In genomic region chr14:36553650-36554260, GRCh38 we compare ENCODE assay signal across 8 cellular contexts. TPM values are rescaled to one million over a fixed set of nuclear protein-coding genes. Genes with fewer than 3 reads are reported as not detected.
DNase-seq lines count a peak whose midpoint lies in the region; ATAC-seq, FAIRE-seq and TF ChIP-seq lines count a peak whose summit lies in the region.

No MANE protein-coding gene starts in this region.

- H3K79me2 ChIP-seq in PC-3 (ENCODE audit: low read length) (no peaks in the 10 kb centered on the region), endothelial cell of umbilical vein (ENCODE audit: control insufficient read depth, insufficient read depth, low read length) (no peaks in the 10 kb centered on the region)

- H2BK5ac ChIP-seq in neuronal stem cell (ENCODE audit: low read length): no peak overlapping the region

- dilution Hi-C loops in endothelial cell of umbilical vein (cut with MboI; ENCODE audit: extremely low pct_ligation_motif_present, low sequenced_read_pairs): no loop called here

- H3K18ac ChIP-seq in neuronal stem cell (ENCODE audit: low read length): no peak overlapping the region

- intact Hi-C loops in PC-3 (cut with micrococcal nuclease): loop anchor here (1.0 kb wide), 2 partner anchors 52 to 597 kb away; no protein-coding TSS in a partner anchor
- intact Hi-C loops in endothelial cell of umbilical vein (cut with micrococcal nuclease): loop anchor here (1.0 to 2.0 kb wide), 4 partner anchors 52 to 679 kb away; no protein-coding TSS in a partner anchor
- intact Hi-C loops in lower leg skin (cut with DNase I; ENCODE audit: low total_unique reads): no loop called here

- POLR2A ChIA-PET in PC-3 (lab: Charles Lee; ENCODE audit: unreplicated experiment): no interaction called here
- POLR2A ChIA-PET in endothelial cell of umbilical vein (lab: Charles Lee): interaction anchor here (0.7 kb wide), 1 partner anchor 501 kb away, joined by 5 read pairs; no protein-coding TSS in a partner anchor

- no peaks in the 10 kb centered on the region for H3F3A ChIP-seq in PC-3 (ENCODE audit: low read length, unreplicated experiment)

- peak; percentile 53 for DNase-seq in AG08396 (ENCODE audit: low spot score)
- DNase-seq in GM13977 (ENCODE audit: low spot score): peak; percentile 41
- DNase-seq in PC-3: peak; percentile 72
- peak; percentile 49 for DNase-seq in endothelial cell of umbilical vein (ENCODE audit: low read depth, low spot score)
- peak; percentile 24 for DNase-seq in neuronal stem cell (ENCODE audit: low spot score)
- no peak for DNase-seq in lower leg skin (ENCODE audit: low spot score in 2 of 2)

- no peak overlapping the region for H2BK120ac ChIP-seq in neuronal stem cell (ENCODE audit: low read depth, low read length)

- H2BK12ac ChIP-seq in neuronal stem cell (ENCODE audit: low read length): no peak overlapping the region

- H3K4ac ChIP-seq in neuronal stem cell (ENCODE audit: low read length): no peak overlapping the region

- H4K91ac ChIP-seq in neuronal stem cell (ENCODE audit: low read depth, low read length, poor library complexity): no peak overlapping the region

- H3K79me1 ChIP-seq in neuronal stem cell (ENCODE audit: low read depth, low read length): no peaks in the 10 kb centered on the region

- no CpG with 5 or more reads among the region's 4 CpGs for WGBS in neuronal stem cell (ENCODE audit: extremely low coverage in 2 of 2, insufficient read length in 2 of 2, insufficient replicate concordance in 1 of 2), 2 donors
- 35 to 36% methylated on average over 4 of the region's 4 CpGs for WGBS in lower leg skin, 2 donors

- no peaks in the 10 kb centered on the region for H3K9me3 ChIP-seq in PC-3 (ENCODE audit: low read length)
- H3K9me3 ChIP-seq in endothelial cell of umbilical vein (replicated peaks; ENCODE audit: control insufficient read depth, insufficient read depth, low read length): no peaks in the 10 kb centered on the region
- no peaks in the 10 kb centered on the region for H3K9me3 ChIP-seq in neuronal stem cell (replicated peaks in 1 of 2; ENCODE audit: control insufficient read depth in 2 of 2, insufficient read depth in 1 of 2, low read depth in 1 of 2, low read length in 2 of 2)

- H4K20me1 ChIP-seq in PC-3 (ENCODE audit: low read length) (no peaks in the 10 kb centered on the region), endothelial cell of umbilical vein (replicated peaks; ENCODE audit: control insufficient read depth, extremely low read depth, insufficient read depth, low read length) (no peaks in the 10 kb centered on the region)

- no peak overlapping the region for H3K23ac ChIP-seq in neuronal stem cell (ENCODE audit: low read depth, low read length, poor library complexity)

- CTCF ChIA-PET in PC-3 (lab: Charles Lee): interaction anchor here (0.5 to 3.3 kb wide), 24 partner anchors 18 to 1607 kb away, joined by 3 to 100 read pairs (median 5); partner anchors contain the start of gene MBIP
- CTCF ChIA-PET in endothelial cell of umbilical vein (lab: Charles Lee): interaction anchor here (0.6 to 6.0 kb wide), 63 partner anchors 9 to 1319 kb away, joined by 3 to 149 read pairs (median 3); no protein-coding TSS in a partner anchor

- H2BK15ac ChIP-seq in neuronal stem cell (ENCODE audit: low read length): no peak overlapping the region

- no TSS peak for BruUV-seq in PC-3 (replicated peaks; lab: Mats Ljungman, UMichigan)
- BruUV-seq in endothelial cell of umbilical vein (replicated peaks; lab: Mats Ljungman, UMichigan): no TSS peak

- no peak overlapping the region for H4K8ac ChIP-seq in neuronal stem cell (ENCODE audit: low read depth, low read length)

- H2AFZ ChIP-seq in PC-3 (ENCODE audit: low read length): peak overlapping the region; percentile 16; the same call in 1 of the 2 replicates
- no peak overlapping the region for H2AFZ ChIP-seq in endothelial cell of umbilical vein (ENCODE audit: low read depth, low read length)
- no peak overlapping the region for H2AFZ ChIP-seq in neuronal stem cell (ENCODE audit: low read length)

- peak; percentile 75 for ATAC-seq in PC-3
- ATAC-seq in HG03095 (IDR thresholded peaks at IDR 0.05; ENCODE audit: unreplicated experiment): no peak

- H3K27ac ChIP-seq in PC-3 (ENCODE audit: low read length): no peak overlapping the region
- H3K27ac ChIP-seq in endothelial cell of umbilical vein (ENCODE audit: insufficient read depth, low read depth, low read length): no peak overlapping the region
- H3K27ac ChIP-seq in neuronal stem cell (replicated peaks; ENCODE audit: low read length): no peak overlapping the region

- H3K27me3 ChIP-seq in PC-3 (ENCODE audit: low read length) (peaks cover 13% of the 10 kb centered on the region), endothelial cell of umbilical vein (ENCODE audit: control insufficient read depth in 2 of 2, insufficient read depth in 2 of 2, low read length in 2 of 2) (peaks cover 3 to 6% of the 10 kb centered on the region in 2 experiments), neuronal stem cell (ENCODE audit: control insufficient read depth in 3 of 3, insufficient read depth in 3 of 3, low read depth in 1 of 3, low read length in 3 of 3) (peaks cover 0 to 33% (median 0%) of the 10 kb centered on the region in 3 experiments)

- TF ChIP-seq POLR2A in endothelial cell of umbilical vein (IDR thresholded peaks at IDR 0.05; ENCODE audit: low read depth, low read length): no peak
- TF ChIP-seq POLR2A in lower leg skin (IDR thresholded peaks at IDR 0.05): no peak

- peak; percentile 84 for FAIRE-seq in endothelial cell of umbilical vein (lab: Jason Lieb, UNC)

- H3K4me2 ChIP-seq in PC-3 (ENCODE audit: low read length) (no peak overlapping the region), endothelial cell of umbilical vein (ENCODE audit: insufficient read depth, low read length) (no peak overlapping the region), neuronal stem cell (ENCODE audit: insufficient read depth, low read length, poor library complexity, severe bottlenecking) (no peak overlapping the region)

- H3K9me2 ChIP-seq in PC-3 (replicated peaks; ENCODE audit: low read length): no peaks in the 10 kb centered on the region

- no peak overlapping the region for H2AK5ac ChIP-seq in neuronal stem cell (ENCODE audit: low read depth, low read length)

- no peak overlapping the region for H3K14ac ChIP-seq in neuronal stem cell (ENCODE audit: low read length)

- H3K36me3 ChIP-seq in PC-3 (ENCODE audit: low read depth, low read length) (no peaks in the 10 kb centered on the region), endothelial cell of umbilical vein (ENCODE audit: control insufficient read depth in 2 of 2, extremely low read depth in 1 of 2, insufficient read depth in 2 of 2, low read length in 2 of 2) (no peaks in the 10 kb centered on the region), neuronal stem cell (replicated peaks in 1 of 2; ENCODE audit: control insufficient read depth in 2 of 2, insufficient read depth in 2 of 2, low read length in 2 of 2) (no peaks in the 10 kb centered on the region)

- no peaks in the 10 kb centered on the region for H3K9me1 ChIP-seq in endothelial cell of umbilical vein (replicated peaks; ENCODE audit: control insufficient read depth, extremely low read depth, insufficient read depth, low read length)

- no peaks in the 10 kb centered on the region for H3K4me1 ChIP-seq in PC-3 (ENCODE audit: insufficient read depth, low read length)
- no peaks in the 10 kb centered on the region for H3K4me1 ChIP-seq in endothelial cell of umbilical vein (ENCODE audit: control insufficient read depth, extremely low read depth, insufficient read depth, low read length)
- peaks cover 0 to 2% of the 10 kb centered on the region in 2 donors for H3K4me1 ChIP-seq in neuronal stem cell (ENCODE audit: control insufficient read depth in 2 of 2, insufficient read depth in 1 of 2, low read depth in 1 of 2, low read length in 2 of 2)

- in situ Hi-C loops in GM13977 (cut with MboI; ENCODE audit: low pct_unique_long_range_greater_than_20kb, low sequenced_read_pairs, unreplicated experiment): loop anchor here (25.0 kb wide), 1 partner anchor 384 kb away; no protein-coding TSS in a partner anchor

- H3K4me3 ChIP-seq in PC-3 (ENCODE audit: low read length): no peak overlapping the region
- H3K4me3 ChIP-seq in endothelial cell of umbilical vein (replicated peaks in 1 of 3; ENCODE audit: insufficient read depth in 1 of 3, low read depth in 1 of 3, low read length in 3 of 3): no peak overlapping the region
- H3K4me3 ChIP-seq in neuronal stem cell (ENCODE audit: low read length in 2 of 2): no peak overlapping the region
- H3K4me3 ChIP-seq in lower leg skin (ENCODE audit: low read depth, poor library complexity, severe bottlenecking): no peak overlapping the region

- TF ChIP-seq CTCF in GM13977 (IDR thresholded peaks at IDR 0.05; ENCODE audit: extremely low read depth, insufficient read depth, missing control alignments): peak; percentile 66
- TF ChIP-seq CTCF in LNCAP (IDR thresholded peaks at IDR 0.05): peak; percentile 77
- TF ChIP-seq CTCF in PC-3 (conservative IDR thresholded peaks at IDR 0.05; ENCODE audit: low read depth, low read length): peak; percentile 79
- peak; percentile 56 to 61 for TF ChIP-seq CTCF in endothelial cell of umbilical vein (IDR thresholded peaks at IDR 0.05; ENCODE audit: extremely low read depth in 1 of 2, insufficient read depth in 1 of 2, low read depth in 1 of 2, low read length in 2 of 2)
- TF ChIP-seq CTCF in lower leg skin (IDR thresholded peaks at IDR 0.05): no peak

- H3K9ac ChIP-seq in PC-3 (ENCODE audit: low read length) (no peak overlapping the region), endothelial cell of umbilical vein (replicated peaks; ENCODE audit: extremely low read depth, insufficient read depth, low read length) (no peak overlapping the region), neuronal stem cell (ENCODE audit: low read depth, low read length, poor library complexity) (no peak overlapping the region)

RNA-seq across cellular contexts. Expression of gene NKX2-8, which starts 28.7 kb away (rescaled TPM):
- total RNA-seq in PC-3 (2014; rRNA removed) (not detected in 2 replicates), endothelial cell of umbilical vein (not detected in 2 replicates), lower leg skin (1 to 10 TPM in 3 of 4 donors, not detected in 1; 1.2 to 2.9 (median 1.2) TPM)
- not detected in 2 replicates for polyA plus RNA-seq in endothelial cell of umbilical vein
- polyA plus RNA-seq in endothelial cell of umbilical vein (2011; cell fraction: cytosol; rRNA removed): not detected in 2 replicates
- not detected in 2 replicates for polyA plus RNA-seq in endothelial cell of umbilical vein (2011; cell fraction: nucleus; rRNA removed)
- not detected in 2 replicates for polyA plus RNA-seq in endothelial cell of umbilical vein (2012)
- polyA minus RNA-seq in endothelial cell of umbilical vein: not detected in 2 replicates
- polyA minus RNA-seq in endothelial cell of umbilical vein (2011; cell fraction: cytosol; rRNA and poly(A)+ RNA removed): not detected
- polyA minus RNA-seq in endothelial cell of umbilical vein (2011; cell fraction: nucleus; rRNA and poly(A)+ RNA removed): not detected in 2 replicates
- not detected for polyA plus RNA-seq in neuronal stem cell (2013, experiment 1 of 2)
- not detected for polyA plus RNA-seq in neuronal stem cell (2013, experiment 2 of 2)

RNA-seq across cellular contexts. Expression of gene NKX2-1, which starts 33.7 kb away (rescaled TPM):
- total RNA-seq in PC-3 (2014; rRNA removed) (not detected in 2 replicates), endothelial cell of umbilical vein (not detected in 2 replicates), lower leg skin (not detected)
- not detected in 2 replicates for polyA plus RNA-seq in endothelial cell of umbilical vein
- not detected in 2 replicates for polyA plus RNA-seq in endothelial cell of umbilical vein (2011; cell fraction: cytosol; rRNA removed)
- polyA plus RNA-seq in endothelial cell of umbilical vein (2011; cell fraction: nucleus; rRNA removed): not detected in 2 replicates
- polyA plus RNA-seq in endothelial cell of umbilical vein (2012): not detected in 2 replicates
- polyA minus RNA-seq in endothelial cell of umbilical vein: not detected in 2 replicates
- polyA minus RNA-seq in endothelial cell of umbilical vein (2011; cell fraction: cytosol; rRNA and poly(A)+ RNA removed): not detected
- polyA minus RNA-seq in endothelial cell of umbilical vein (2011; cell fraction: nucleus; rRNA and poly(A)+ RNA removed): not detected in 2 replicates
- polyA plus RNA-seq in neuronal stem cell (2013, experiment 1 of 2): 0.10 TPM
- polyA plus RNA-seq in neuronal stem cell (2013, experiment 2 of 2): 0.03 TPM

Comparison
In these comparisons a context has a peak if more than half of its experiments do, and no peak if none do; other contexts are left out.
1. DNase-seq: peak in AG08396 (single experiment), GM13977 (single experiment), PC-3 (single experiment), endothelial cell of umbilical vein (single experiment) and neuronal stem cell (single experiment); none in lower leg skin (0 of 2).
2. CTCF ChIP-seq: peak in GM13977 (single experiment), LNCAP (single experiment), PC-3 (single experiment) and endothelial cell of umbilical vein (2 of 2); none in lower leg skin (0 of 3).